ENCODE assay signal across 11 cellular contexts in genomic region chr17:82049521-82049971, GRCh38.
"Had no signal": no experiment of that assay in that cellular context is flagged by ENCODE, and none has a peak within 500 bp of the region (broad histone marks: within the 10 kb centered on the region; RNA-seq: fewer than 3 reads in every experiment).

No MANE protein-coding gene starts in this region.

- H3K27me3 ChIP-seq: tibial artery had no signal

- H3K4me3 ChIP-seq: mucosa of descending colon, tibial artery had no signal

- H3K27ac ChIP-seq: tibial artery had no signal

- H3K9me3 ChIP-seq: mucosa of descending colon, tibial artery had no signal

- DNase-seq: activated CD4-positive, alpha-beta T cell treated with anti-CD3 and anti-CD28 coated beads, Interleukin-2, amount 10 ng/mL, durations not matched to agents 7 days and 5 days; activated T-cell treated with anti-CD3 and anti-CD28 coated beads for 4 hours; amygdala; cerebellar nuclear complex; dermis blood vessel endothelial cell; hypothalamus; mammary epithelial cell; tibial artery had no signal

- ATAC-seq: mucosa of descending colon; naive thymus-derived CD8-positive, alpha-beta T cell; stimulated activated memory B cell treated with anti-CD40 and anti-IgM and Interleukin-4, amounts not matched to agents 10 μg/mL and 1 μg/mL and 100 μg/mL, for 72 hours had no signal
